ENCODE assay signal across 2 cellular contexts in the genomic region with DNA sequence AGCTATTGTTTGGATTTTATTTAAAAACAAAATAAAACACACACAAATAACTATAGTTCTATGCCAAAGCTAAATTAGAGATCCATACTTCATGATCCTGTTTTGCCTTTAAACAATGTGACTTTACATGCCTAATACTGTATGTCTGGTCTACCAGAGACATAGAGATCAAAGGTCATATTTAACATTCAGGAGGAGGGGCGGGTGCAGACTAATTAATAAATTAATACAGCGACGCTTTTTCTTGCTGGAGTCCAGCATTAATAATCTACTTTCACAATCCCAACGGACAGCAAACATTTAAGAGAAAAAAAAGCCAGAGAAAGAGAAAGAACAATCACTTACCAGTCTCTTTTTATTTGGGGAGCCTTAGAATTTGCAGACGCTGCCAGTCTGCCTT.
TF ChIP-seq lines count a peak whose summit lies in the region.

No MANE protein-coding gene starts in this region.

TF ChIP-seq in SK-N-SH, 30 proteins besides CTCF, POLR2A, EP300 and RAD21 (continued from another document):
- TF ChIP-seq MEF2A (IDR thresholded peaks at IDR 0.05; ENCODE audit: borderline replicate concordance, low read depth), result no peak
- TF ChIP-seq FOXJ3 (CRISPR knock-in tag; IDR thresholded peaks at IDR 0.05), result no peak
- no peak for TF ChIP-seq POLR2AphosphoS5 (IDR thresholded peaks at IDR 0.05; ENCODE audit: low read depth, low read length)
- TF ChIP-seq ZBTB33 (IDR thresholded peaks at IDR 0.05; ENCODE audit: borderline replicate concordance, low read depth), result no peak
- TF ChIP-seq, protein P1, sequence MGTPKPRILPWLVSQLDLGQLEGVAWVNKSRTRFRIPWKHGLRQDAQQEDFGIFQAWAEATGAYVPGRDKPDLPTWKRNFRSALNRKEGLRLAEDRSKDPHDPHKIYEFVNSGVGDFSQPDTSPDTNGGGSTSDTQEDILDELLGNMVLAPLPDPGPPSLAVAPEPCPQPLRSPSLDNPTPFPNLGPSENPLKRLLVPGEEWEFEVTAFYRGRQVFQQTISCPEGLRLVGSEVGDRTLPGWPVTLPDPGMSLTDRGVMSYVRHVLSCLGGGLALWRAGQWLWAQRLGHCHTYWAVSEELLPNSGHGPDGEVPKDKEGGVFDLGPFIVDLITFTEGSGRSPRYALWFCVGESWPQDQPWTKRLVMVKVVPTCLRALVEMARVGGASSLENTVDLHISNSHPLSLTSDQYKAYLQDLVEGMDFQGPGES (IDR thresholded peaks at IDR 0.05; ENCODE audit: low read depth, low read length), result no peak
- no peak for TF ChIP-seq GATA2 (CRISPR knock-in tag; IDR thresholded peaks at IDR 0.05)
- no peak for TF ChIP-seq NRF1 (IDR thresholded peaks at IDR 0.05; ENCODE audit: low read depth, low read length)
- no peak for TF ChIP-seq JUND (IDR thresholded peaks at IDR 0.05)
- TF ChIP-seq, protein P2, sequence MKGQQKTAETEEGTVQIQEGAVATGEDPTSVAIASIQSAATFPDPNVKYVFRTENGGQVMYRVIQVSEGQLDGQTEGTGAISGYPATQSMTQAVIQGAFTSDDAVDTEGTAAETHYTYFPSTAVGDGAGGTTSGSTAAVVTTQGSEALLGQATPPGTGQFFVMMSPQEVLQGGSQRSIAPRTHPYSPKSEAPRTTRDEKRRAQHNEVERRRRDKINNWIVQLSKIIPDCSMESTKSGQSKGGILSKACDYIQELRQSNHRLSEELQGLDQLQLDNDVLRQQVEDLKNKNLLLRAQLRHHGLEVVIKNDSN (IDR thresholded peaks at IDR 0.05; ENCODE audit: borderline replicate concordance, low read depth), result no peak
- TF ChIP-seq, protein P3, sequence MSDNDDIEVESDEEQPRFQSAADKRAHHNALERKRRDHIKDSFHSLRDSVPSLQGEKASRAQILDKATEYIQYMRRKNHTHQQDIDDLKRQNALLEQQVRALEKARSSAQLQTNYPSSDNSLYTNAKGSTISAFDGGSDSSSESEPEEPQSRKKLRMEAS (IDR thresholded peaks at IDR 0.05; ENCODE audit: low read depth), result no peak

TF ChIP-seq in SK-N-SH treated with all-trans-retinoic acid at 6 μM for 48 hours, 23 proteins besides CTCF, POLR2A, EP300 and RAD21 (continued from another document):
- TF ChIP-seq, protein P4, sequence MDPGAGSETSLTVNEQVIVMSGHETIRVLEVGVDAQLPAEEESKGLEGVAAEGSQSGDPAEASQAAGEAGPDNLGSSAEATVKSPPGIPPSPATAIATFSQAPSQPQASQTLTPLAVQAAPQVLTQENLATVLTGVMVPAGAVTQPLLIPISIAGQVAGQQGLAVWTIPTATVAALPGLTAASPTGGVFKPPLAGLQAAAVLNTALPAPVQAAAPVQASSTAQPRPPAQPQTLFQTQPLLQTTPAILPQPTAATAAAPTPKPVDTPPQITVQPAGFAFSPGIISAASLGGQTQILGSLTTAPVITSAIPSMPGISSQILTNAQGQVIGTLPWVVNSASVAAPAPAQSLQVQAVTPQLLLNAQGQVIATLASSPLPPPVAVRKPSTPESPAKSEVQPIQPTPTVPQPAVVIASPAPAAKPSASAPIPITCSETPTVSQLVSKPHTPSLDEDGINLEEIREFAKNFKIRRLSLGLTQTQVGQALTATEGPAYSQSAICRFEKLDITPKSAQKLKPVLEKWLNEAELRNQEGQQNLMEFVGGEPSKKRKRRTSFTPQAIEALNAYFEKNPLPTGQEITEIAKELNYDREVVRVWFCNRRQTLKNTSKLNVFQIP (CRISPR knock-in tag; IDR thresholded peaks at IDR 0.05; ENCODE audit: borderline replicate concordance, low read depth), result no peak
- TF ChIP-seq TCF4 (CRISPR knock-in tag; IDR thresholded peaks at IDR 0.05; ENCODE audit: borderline replicate concordance) (no peak), GLIS3 (CRISPR knock-in tag; IDR thresholded peaks at IDR 0.05) (no peak), PPARA (CRISPR knock-in tag; IDR thresholded peaks at IDR 0.05; ENCODE audit: borderline replicate concordance) (no peak), CSRNP3 (CRISPR knock-in tag; IDR thresholded peaks at IDR 0.05) (no peak), TOX (CRISPR knock-in tag; IDR thresholded peaks at IDR 0.05; ENCODE audit: borderline replicate concordance) (no peak), SNAI2 (CRISPR knock-in tag; IDR thresholded peaks at IDR 0.05) (no peak)
- TF ChIP-seq, protein P5, sequence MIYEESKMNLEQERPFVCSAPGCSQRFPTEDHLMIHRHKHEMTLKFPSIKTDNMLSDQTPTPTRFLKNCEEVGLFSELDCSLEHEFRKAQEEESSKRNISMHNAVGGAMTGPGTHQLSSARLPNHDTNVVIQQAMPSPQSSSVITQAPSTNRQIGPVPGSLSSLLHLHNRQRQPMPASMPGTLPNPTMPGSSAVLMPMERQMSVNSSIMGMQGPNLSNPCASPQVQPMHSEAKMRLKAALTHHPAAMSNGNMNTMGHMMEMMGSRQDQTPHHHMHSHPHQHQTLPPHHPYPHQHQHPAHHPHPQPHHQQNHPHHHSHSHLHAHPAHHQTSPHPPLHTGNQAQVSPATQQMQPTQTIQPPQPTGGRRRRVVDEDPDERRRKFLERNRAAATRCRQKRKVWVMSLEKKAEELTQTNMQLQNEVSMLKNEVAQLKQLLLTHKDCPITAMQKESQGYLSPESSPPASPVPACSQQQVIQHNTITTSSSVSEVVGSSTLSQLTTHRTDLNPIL (CRISPR knock-in tag; IDR thresholded peaks at IDR 0.05; ENCODE audit: low read depth), result no peak
- TF ChIP-seq, protein P6, sequence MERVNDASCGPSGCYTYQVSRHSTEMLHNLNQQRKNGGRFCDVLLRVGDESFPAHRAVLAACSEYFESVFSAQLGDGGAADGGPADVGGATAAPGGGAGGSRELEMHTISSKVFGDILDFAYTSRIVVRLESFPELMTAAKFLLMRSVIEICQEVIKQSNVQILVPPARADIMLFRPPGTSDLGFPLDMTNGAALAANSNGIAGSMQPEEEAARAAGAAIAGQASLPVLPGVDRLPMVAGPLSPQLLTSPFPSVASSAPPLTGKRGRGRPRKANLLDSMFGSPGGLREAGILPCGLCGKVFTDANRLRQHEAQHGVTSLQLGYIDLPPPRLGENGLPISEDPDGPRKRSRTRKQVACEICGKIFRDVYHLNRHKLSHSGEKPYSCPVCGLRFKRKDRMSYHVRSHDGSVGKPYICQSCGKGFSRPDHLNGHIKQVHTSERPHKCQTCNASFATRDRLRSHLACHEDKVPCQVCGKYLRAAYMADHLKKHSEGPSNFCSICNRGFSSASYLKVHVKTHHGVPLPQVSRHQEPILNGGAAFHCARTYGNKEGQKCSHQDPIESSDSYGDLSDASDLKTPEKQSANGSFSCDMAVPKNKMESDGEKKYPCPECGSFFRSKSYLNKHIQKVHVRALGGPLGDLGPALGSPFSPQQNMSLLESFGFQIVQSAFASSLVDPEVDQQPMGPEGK (CRISPR knock-in tag; IDR thresholded peaks at IDR 0.05; ENCODE audit: borderline replicate concordance), result no peak
